10 cellular contexts compared by ENCODE assay signal in genomic region chr2:230472619-230473018, GRCh38. TPM values are rescaled to one million over a fixed set of nuclear protein-coding genes. Genes with fewer than 3 reads are reported as not detected.
DNase-seq lines count a peak whose midpoint lies in the region; ATAC-seq and TF ChIP-seq lines count a peak whose summit lies in the region.
"Had no signal": no experiment of that assay in that cellular context is flagged by ENCODE, and none has a peak within 500 bp of the region (broad histone marks: within the 10 kb centered on the region; RNA-seq: fewer than 3 reads in every experiment).

No MANE protein-coding gene starts in this region.

- no peaks in the 10 kb centered on the region for H3K9me2 ChIP-seq in GM23248 (ENCODE audit: insufficient read depth)
- no peaks in the 10 kb centered on the region for H3K9me2 ChIP-seq in hepatocyte (replicated peaks; ENCODE audit: insufficient read depth)

- H3F3A ChIP-seq in GM23248 (ENCODE audit: insufficient read depth), result peaks cover 24% of the 10 kb centered on the region

- H3K27ac Mint-ChIP-seq in activated CD8-positive, alpha-beta T cell treated with anti-CD3 and anti-CD28 coated beads, Interleukin-2, amount 10 ng/mL, durations not matched to agents 7 days and 5 days, result peak overlapping the region; percentile 76

- CTCF ChIA-PET in AG04449 (lab: Yijun Ruan, JAX), result no interaction called here
- CTCF ChIA-PET in activated CD8-positive, alpha-beta T cell treated with anti-CD3 and anti-CD28 coated beads, Interleukin-2, amount 10 ng/mL, durations not matched to agents 7 days and 5 days (lab: Charles Lee), result no interaction called here

- peak overlapping the region; percentile 21; the same call in 1 of the 2 replicates for H3K27ac ChIP-seq in GM23248
- no peak overlapping the region for H3K27ac ChIP-seq in hepatocyte
- H3K27ac ChIP-seq: prostate gland had no signal

- H3K9me3 Mint-ChIP-seq in activated CD8-positive, alpha-beta T cell treated with anti-CD3 and anti-CD28 coated beads, Interleukin-2, amount 10 ng/mL, durations not matched to agents 7 days and 5 days (ENCODE audit: insufficient read depth), result peaks cover 9% of the 10 kb centered on the region

- TF ChIP-seq CTCF in AG04449 (IDR thresholded peaks at IDR 0.05; ENCODE audit: insufficient read depth, low read length, missing control alignments) (no peak), hepatocyte (IDR thresholded peaks at IDR 0.05; ENCODE audit: poor library complexity) (no peak)

- peaks cover 11% of the 10 kb centered on the region; the same call in 1 of the 2 replicates for H3K4me1 ChIP-seq in GM23248 (ENCODE audit: insufficient read depth)
- no peaks in the 10 kb centered on the region for H3K4me1 ChIP-seq in hepatocyte (ENCODE audit: insufficient read depth)
- H3K4me1 ChIP-seq: adrenal gland, prostate gland had no signal

- no peaks in the 10 kb centered on the region for H3K27me3 Mint-ChIP-seq in activated CD8-positive, alpha-beta T cell treated with anti-CD3 and anti-CD28 coated beads, Interleukin-2, amount 10 ng/mL, durations not matched to agents 7 days and 5 days (ENCODE audit: low read depth)

- H4K20me1 ChIP-seq in GM23248 (ENCODE audit: insufficient read depth) (no peaks in the 10 kb centered on the region), hepatocyte (ENCODE audit: insufficient read depth, poor library complexity, severe bottlenecking) (no peaks in the 10 kb centered on the region)

- peak; percentile 43 for ATAC-seq in activated CD8-positive, alpha-beta T cell treated with anti-CD3 and anti-CD28 coated beads, Interleukin-2, amount 10 ng/mL, durations not matched to agents 7 days and 5 days
- ATAC-seq in HG03097 (IDR thresholded peaks at IDR 0.05; ENCODE audit: low FRiP score, unreplicated experiment), result no peak
- ATAC-seq in HG03439 (IDR thresholded peaks at IDR 0.05; ENCODE audit: unreplicated experiment), result no peak

- peaks cover 37% of the 10 kb centered on the region for H3K4me1 Mint-ChIP-seq in activated CD8-positive, alpha-beta T cell treated with anti-CD3 and anti-CD28 coated beads, Interleukin-2, amount 10 ng/mL, durations not matched to agents 7 days and 5 days (ENCODE audit: low read depth)

- H3K4me2 ChIP-seq in GM23248 (ENCODE audit: unreplicated experiment) (no peak overlapping the region), hepatocyte (no peak overlapping the region)

- H2AFZ ChIP-seq in GM23248 (no peak overlapping the region), hepatocyte (no peak overlapping the region)

- H3K4me3 ChIP-seq in AG04449 (ENCODE audit: low read depth, low read length) (no peak overlapping the region), GM23248 (no peak overlapping the region), hepatocyte (no peak overlapping the region)
- H3K4me3 ChIP-seq: adrenal gland, prostate gland had no signal

- H3K79me2 ChIP-seq in GM23248 (ENCODE audit: insufficient read depth), result no peaks in the 10 kb centered on the region
- H3K79me2 ChIP-seq in hepatocyte, result no peaks in the 10 kb centered on the region

- H3K36me3 ChIP-seq in GM23248 (ENCODE audit: low read depth) (peaks cover 58% of the 10 kb centered on the region), hepatocyte (replicated peaks; ENCODE audit: insufficient read depth, low read depth) (no peaks in the 10 kb centered on the region)
- H3K36me3 ChIP-seq: prostate gland had no signal

- in situ Hi-C loops in GM23248 (cut with MboI), result no loop called here

- peaks cover 79% of the 10 kb centered on the region for H3K36me3 Mint-ChIP-seq in activated CD8-positive, alpha-beta T cell treated with anti-CD3 and anti-CD28 coated beads, Interleukin-2, amount 10 ng/mL, durations not matched to agents 7 days and 5 days (ENCODE audit: low read depth)

- H3K27me3 ChIP-seq in GM23248 (replicated peaks; ENCODE audit: insufficient read depth) (no peaks in the 10 kb centered on the region), hepatocyte (no peaks in the 10 kb centered on the region)
- H3K27me3 ChIP-seq: adrenal gland had no signal

- H3K4me3 Mint-ChIP-seq in activated CD8-positive, alpha-beta T cell treated with anti-CD3 and anti-CD28 coated beads, Interleukin-2, amount 10 ng/mL, durations not matched to agents 7 days and 5 days, result no peak overlapping the region

- H3K9ac ChIP-seq in GM23248, result no peak overlapping the region

- H3K9me3 ChIP-seq in GM23248 (ENCODE audit: low read depth) (no peaks in the 10 kb centered on the region), hepatocyte (ENCODE audit: low read depth) (no peaks in the 10 kb centered on the region)
- H3K9me3 ChIP-seq: adrenal gland, prostate gland had no signal

- DNase-seq in AG04449 (ENCODE audit: low read depth, low spot score), result peak; percentile 2
- DNase-seq in GM23248, result peak; percentile 75
- DNase-seq in activated CD8-positive, alpha-beta T cell treated with anti-CD3 and anti-CD28 coated beads, Interleukin-2, amount 10 ng/mL, durations not matched to agents 7 days and 5 days, result no peak
- peak; percentile 6 for DNase-seq in hepatocyte (ENCODE audit: low spot score)
- no peak for DNase-seq in mesenteric fat pad (ENCODE audit: low spot score)
- no peak for DNase-seq in hypothalamus (lab: John Stamatoyannopoulos, UW)

- POLR2A ChIA-PET in AG04449 (lab: Yijun Ruan, JAX), result no interaction called here
- POLR2A ChIA-PET in activated CD8-positive, alpha-beta T cell treated with anti-CD3 and anti-CD28 coated beads, Interleukin-2, amount 10 ng/mL, durations not matched to agents 7 days and 5 days (lab: Charles Lee), result no interaction called here

RNA-seq across cellular contexts. Expression of gene SP100, which starts 56.6 kb away (rescaled TPM):
- 73.5 and 75.8 TPM in 2 replicates for total RNA-seq in GM23248 (2014; rRNA removed; shearing (Covaris generic))
- polyA plus RNA-seq in GM23248 (2016; fragmentation: Nextera tagmentation; extraction: Ambion mirVana) (108 TPM in 2 replicates), hepatocyte (30.5 and 39.9 TPM in 2 replicates)
- 100 to 1,000 TPM; 295 to 309 TPM for total RNA-seq in activated CD8-positive, alpha-beta T cell treated with anti-CD3 and anti-CD28 coated beads, Interleukin-2, amount 10 ng/mL, durations not matched to agents 7 days and 5 days
- total RNA-seq in hepatocyte (41.5 and 42.2 TPM in 2 replicates), mesenteric fat pad (121 TPM)

Comparison
In these comparisons a context has a peak if more than half of its experiments do, and no peak if none do; other contexts are left out.
1. DNase-seq: peak in AG04449 (single experiment), GM23248 (single experiment) and hepatocyte (single experiment); none in activated CD8-positive, alpha-beta T cell treated with anti-CD3 and anti-CD28 coated beads, Interleukin-2, amount 10 ng/mL, durations not matched to agents 7 days and 5 days (single experiment), mesenteric fat pad (single experiment) and hypothalamus (0 of 51).